11 cellular contexts compared by ENCODE assay signal in genomic region chr7:25731881-25732240, GRCh38.
"Had no signal": no experiment of that assay in that cellular context is flagged by ENCODE, and none has a peak within 500 bp of the region (broad histone marks: within the 10 kb centered on the region; RNA-seq: fewer than 3 reads in every experiment).

No MANE protein-coding gene starts in this region.

- DNase-seq: activated CD4-positive, alpha-beta T cell treated with anti-CD3 and anti-CD28 coated beads, Interleukin-2, amount 10 ng/mL, durations not matched to agents 24 days and 14 days; activated CD8-positive, alpha-beta memory T cell treated with anti-CD3 and anti-CD28 coated beads for 24 hours; activated naive CD4-positive, alpha-beta T cell treated with anti-CD3 and anti-CD28 coated beads, Interleukin-2, amount 10 ng/mL, durations not matched to agents 7 days and 5 days; caudate nucleus; cortex of kidney; effector memory CD4-positive, alpha-beta T cell; hypothalamus; naive thymus-derived CD8-positive, alpha-beta T cell; SK-N-SH; stimulated activated CD4-positive, alpha-beta T cell treated with anti-CD3 and anti-CD28 coated beads, Interleukin-12 subunit alpha, Interleukin-12 subunit beta, amount 100 ng/mL, for 4 hours; stimulated activated naive CD4-positive, alpha-beta T cell treated with Interleukin-2 at 50 U/mL for 16 hours had no signal

- ATAC-seq: naive thymus-derived CD8-positive, alpha-beta T cell had no signal

- H3K9me3 ChIP-seq: SK-N-SH had no signal
